In genomic region chr6:32442977-32443552, GRCh38 we compare ENCODE assay signal across 18 cellular contexts. TPM values are rescaled to one million over a fixed set of nuclear protein-coding genes. Genes with fewer than 3 reads are reported as not detected.
"Had no signal": no experiment of that assay in that cellular context is flagged by ENCODE, and none has a peak within 500 bp of the region (broad histone marks: within the 10 kb centered on the region; RNA-seq: fewer than 3 reads in every experiment).

No MANE protein-coding gene starts in this region.

- H3K4me3 ChIP-seq: breast epithelium, neural progenitor cell, thyroid gland, vagina had no signal

- H3K27ac ChIP-seq: breast epithelium, dorsolateral prefrontal cortex, neural progenitor cell, parathyroid adenoma, thyroid gland, vagina had no signal

- H3K4me1 ChIP-seq: breast epithelium, neural progenitor cell, parathyroid adenoma, thyroid gland, vagina had no signal

- H3K79me2 ChIP-seq: parathyroid adenoma had no signal

- H3K9me3 ChIP-seq: breast epithelium, thyroid gland, vagina had no signal

- H3K36me3 Mint-ChIP-seq: neural progenitor cell had no signal

- DNase-seq: activated gamma-delta T cell treated with Interleukin-2 at 50 U/mL for 16 hours; activated naive CD8-positive, alpha-beta T cell treated with anti-CD3 and anti-CD28 coated beads, Interleukin-2, amount 10 ng/mL, durations not matched to agents 7 days and 5 days; activated T-cell treated with anti-CD3 and anti-CD28 coated beads, Interleukin-2, amount 50 U/mL, for 48 hours; aorta; dorsolateral prefrontal cortex; hypothalamus; kidney glomerular epithelial cell; retina; thyroid gland had no signal

- H2AFZ ChIP-seq: neural progenitor cell, parathyroid adenoma had no signal

- H3K4me3 Mint-ChIP-seq: activated naive CD8-positive, alpha-beta T cell treated with anti-CD3 and anti-CD28 coated beads, Interleukin-2, amount 10 ng/mL, durations not matched to agents 7 days and 5 days had no signal

- H3K27ac Mint-ChIP-seq: activated naive CD8-positive, alpha-beta T cell treated with anti-CD3 and anti-CD28 coated beads, Interleukin-2, amount 10 ng/mL, durations not matched to agents 7 days and 5 days; neural progenitor cell had no signal

- H3K4me2 ChIP-seq: neural progenitor cell had no signal

- H3K4me1 Mint-ChIP-seq: neural progenitor cell had no signal

- H3K9me3 Mint-ChIP-seq: neural progenitor cell had no signal

- ATAC-seq: esophagus mucosa had no signal

- H3K36me3 ChIP-seq: breast epithelium, neural progenitor cell, thyroid gland, vagina had no signal

RNA-seq across cellular contexts. Expression of gene HLA-DRA, which starts 3.4 kb away (rescaled TPM):
- total RNA-seq: chondrocyte had no signal

RNA-seq across cellular contexts. Expression of gene BTNL2, which starts 36.1 kb away (rescaled TPM):
- total RNA-seq: activated naive CD8-positive, alpha-beta T cell treated with anti-CD3 and anti-CD28 coated beads, Interleukin-2, amount 10 ng/mL, durations not matched to agents 7 days and 5 days; aorta; breast epithelium; chondrocyte; esophagus mucosa; liver; myocyte; skeletal muscle tissue; thyroid gland; vagina had no signal
- polyA plus RNA-seq: aorta, liver had no signal
